1 cellular context compared by ENCODE assay signal in the genomic region with DNA sequence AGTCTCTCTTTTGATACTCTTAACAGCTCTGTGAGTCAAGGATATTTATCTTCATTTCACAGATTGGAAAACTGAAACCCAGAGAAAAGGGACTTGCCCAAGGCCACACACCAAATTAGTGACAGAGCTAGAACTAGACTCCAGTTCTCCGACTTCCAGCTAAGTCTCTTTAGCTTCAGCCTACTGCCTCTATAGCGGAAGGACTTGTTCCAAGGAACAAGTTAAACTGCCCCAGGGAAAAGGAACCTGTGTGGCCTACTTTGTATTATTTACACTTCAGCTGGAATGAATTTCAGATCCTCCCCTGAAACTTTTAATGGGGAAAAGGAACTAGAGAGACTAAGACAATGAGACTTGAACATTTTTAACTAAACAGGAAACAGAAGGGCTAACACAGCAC.
TF ChIP-seq lines count a peak whose summit lies in the region.

No MANE protein-coding gene starts in this region.

TF ChIP-seq in HepG2, 621 proteins besides CTCF, POLR2A, EP300 and RAD21:
- TF ChIP-seq PLRG1 (conservative IDR thresholded peaks at IDR 0.05) (no peak), ZNF7 (CRISPR knock-in tag; IDR thresholded peaks at IDR 0.05) (no peak), AHR (CRISPR knock-in tag; IDR thresholded peaks at IDR 0.05) (no peak), GATAD1 (CRISPR knock-in tag; IDR thresholded peaks at IDR 0.05) (no peak), ETV6 (CRISPR knock-in tag; conservative IDR thresholded peaks at IDR 0.05) (no peak), ATF7-NPFF (CRISPR knock-in tag; IDR thresholded peaks at IDR 0.05; ENCODE audit: low read depth) (no peak), ZNF207 (IDR thresholded peaks at IDR 0.05; ENCODE audit: borderline replicate concordance) (no peak), MLLT10 (CRISPR knock-in tag; IDR thresholded peaks at IDR 0.05) (no peak), ZFYVE20 (CRISPR knock-in tag; IDR thresholded peaks at IDR 0.05; ENCODE audit: borderline replicate concordance, low read depth) (no peak), ERF (CRISPR knock-in tag; IDR thresholded peaks at IDR 0.05) (no peak), ZBTB38 (CRISPR knock-in tag; IDR thresholded peaks at IDR 0.05) (no peak)
- TF ChIP-seq, protein P1, sequence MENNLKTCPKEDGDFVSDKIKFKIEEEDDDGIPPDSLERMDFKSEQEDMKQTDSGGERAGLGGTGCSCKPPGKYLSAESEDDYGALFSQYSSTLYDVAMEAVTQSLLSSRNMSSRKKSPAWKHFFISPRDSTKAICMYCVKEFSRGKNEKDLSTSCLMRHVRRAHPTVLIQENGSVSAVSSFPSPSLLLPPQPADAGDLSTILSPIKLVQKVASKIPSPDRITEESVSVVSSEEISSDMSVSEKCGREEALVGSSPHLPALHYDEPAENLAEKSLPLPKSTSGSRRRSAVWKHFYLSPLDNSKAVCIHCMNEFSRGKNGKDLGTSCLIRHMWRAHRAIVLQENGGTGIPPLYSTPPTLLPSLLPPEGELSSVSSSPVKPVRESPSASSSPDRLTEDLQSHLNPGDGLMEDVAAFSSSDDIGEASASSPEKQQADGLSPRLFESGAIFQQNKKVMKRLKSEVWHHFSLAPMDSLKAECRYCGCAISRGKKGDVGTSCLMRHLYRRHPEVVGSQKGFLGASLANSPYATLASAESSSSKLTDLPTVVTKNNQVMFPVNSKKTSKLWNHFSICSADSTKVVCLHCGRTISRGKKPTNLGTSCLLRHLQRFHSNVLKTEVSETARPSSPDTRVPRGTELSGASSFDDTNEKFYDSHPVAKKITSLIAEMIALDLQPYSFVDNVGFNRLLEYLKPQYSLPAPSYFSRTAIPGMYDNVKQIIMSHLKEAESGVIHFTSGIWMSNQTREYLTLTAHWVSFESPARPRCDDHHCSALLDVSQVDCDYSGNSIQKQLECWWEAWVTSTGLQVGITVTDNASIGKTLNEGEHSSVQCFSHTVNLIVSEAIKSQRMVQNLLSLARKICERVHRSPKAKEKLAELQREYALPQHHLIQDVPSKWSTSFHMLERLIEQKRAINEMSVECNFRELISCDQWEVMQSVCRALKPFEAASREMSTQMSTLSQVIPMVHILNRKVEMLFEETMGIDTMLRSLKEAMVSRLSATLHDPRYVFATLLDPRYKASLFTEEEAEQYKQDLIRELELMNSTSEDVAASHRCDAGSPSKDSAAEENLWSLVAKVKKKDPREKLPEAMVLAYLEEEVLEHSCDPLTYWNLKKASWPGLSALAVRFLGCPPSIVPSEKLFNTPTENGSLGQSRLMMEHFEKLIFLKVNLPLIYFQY (CRISPR knock-in tag; IDR thresholded peaks at IDR 0.05; ENCODE audit: borderline replicate concordance), result no peak
- TF ChIP-seq, protein P2, sequence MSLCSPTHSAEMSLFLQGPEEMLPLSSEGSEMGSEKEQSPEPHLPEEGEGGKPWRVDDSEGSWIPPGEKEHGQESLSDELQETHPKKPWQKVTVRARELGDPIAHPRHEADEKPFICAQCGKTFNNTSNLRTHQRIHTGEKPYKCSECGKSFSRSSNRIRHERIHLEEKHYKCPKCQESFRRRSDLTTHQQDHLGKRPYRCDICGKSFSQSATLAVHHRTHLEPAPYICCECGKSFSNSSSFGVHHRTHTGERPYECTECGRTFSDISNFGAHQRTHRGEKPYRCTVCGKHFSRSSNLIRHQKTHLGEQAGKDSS (CRISPR knock-in tag; IDR thresholded peaks at IDR 0.05; ENCODE audit: borderline replicate concordance, low read depth), result no peak
- TF ChIP-seq, protein P3, sequence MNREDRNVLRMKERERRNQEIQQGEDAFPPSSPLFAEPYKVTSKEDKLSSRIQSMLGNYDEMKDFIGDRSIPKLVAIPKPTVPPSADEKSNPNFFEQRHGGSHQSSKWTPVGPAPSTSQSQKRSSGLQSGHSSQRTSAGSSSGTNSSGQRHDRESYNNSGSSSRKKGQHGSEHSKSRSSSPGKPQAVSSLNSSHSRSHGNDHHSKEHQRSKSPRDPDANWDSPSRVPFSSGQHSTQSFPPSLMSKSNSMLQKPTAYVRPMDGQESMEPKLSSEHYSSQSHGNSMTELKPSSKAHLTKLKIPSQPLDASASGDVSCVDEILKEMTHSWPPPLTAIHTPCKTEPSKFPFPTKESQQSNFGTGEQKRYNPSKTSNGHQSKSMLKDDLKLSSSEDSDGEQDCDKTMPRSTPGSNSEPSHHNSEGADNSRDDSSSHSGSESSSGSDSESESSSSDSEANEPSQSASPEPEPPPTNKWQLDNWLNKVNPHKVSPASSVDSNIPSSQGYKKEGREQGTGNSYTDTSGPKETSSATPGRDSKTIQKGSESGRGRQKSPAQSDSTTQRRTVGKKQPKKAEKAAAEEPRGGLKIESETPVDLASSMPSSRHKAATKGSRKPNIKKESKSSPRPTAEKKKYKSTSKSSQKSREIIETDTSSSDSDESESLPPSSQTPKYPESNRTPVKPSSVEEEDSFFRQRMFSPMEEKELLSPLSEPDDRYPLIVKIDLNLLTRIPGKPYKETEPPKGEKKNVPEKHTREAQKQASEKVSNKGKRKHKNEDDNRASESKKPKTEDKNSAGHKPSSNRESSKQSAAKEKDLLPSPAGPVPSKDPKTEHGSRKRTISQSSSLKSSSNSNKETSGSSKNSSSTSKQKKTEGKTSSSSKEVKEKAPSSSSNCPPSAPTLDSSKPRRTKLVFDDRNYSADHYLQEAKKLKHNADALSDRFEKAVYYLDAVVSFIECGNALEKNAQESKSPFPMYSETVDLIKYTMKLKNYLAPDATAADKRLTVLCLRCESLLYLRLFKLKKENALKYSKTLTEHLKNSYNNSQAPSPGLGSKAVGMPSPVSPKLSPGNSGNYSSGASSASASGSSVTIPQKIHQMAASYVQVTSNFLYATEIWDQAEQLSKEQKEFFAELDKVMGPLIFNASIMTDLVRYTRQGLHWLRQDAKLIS (CRISPR knock-in tag; IDR thresholded peaks at IDR 0.05), result no peak
- TF ChIP-seq, protein P4, sequence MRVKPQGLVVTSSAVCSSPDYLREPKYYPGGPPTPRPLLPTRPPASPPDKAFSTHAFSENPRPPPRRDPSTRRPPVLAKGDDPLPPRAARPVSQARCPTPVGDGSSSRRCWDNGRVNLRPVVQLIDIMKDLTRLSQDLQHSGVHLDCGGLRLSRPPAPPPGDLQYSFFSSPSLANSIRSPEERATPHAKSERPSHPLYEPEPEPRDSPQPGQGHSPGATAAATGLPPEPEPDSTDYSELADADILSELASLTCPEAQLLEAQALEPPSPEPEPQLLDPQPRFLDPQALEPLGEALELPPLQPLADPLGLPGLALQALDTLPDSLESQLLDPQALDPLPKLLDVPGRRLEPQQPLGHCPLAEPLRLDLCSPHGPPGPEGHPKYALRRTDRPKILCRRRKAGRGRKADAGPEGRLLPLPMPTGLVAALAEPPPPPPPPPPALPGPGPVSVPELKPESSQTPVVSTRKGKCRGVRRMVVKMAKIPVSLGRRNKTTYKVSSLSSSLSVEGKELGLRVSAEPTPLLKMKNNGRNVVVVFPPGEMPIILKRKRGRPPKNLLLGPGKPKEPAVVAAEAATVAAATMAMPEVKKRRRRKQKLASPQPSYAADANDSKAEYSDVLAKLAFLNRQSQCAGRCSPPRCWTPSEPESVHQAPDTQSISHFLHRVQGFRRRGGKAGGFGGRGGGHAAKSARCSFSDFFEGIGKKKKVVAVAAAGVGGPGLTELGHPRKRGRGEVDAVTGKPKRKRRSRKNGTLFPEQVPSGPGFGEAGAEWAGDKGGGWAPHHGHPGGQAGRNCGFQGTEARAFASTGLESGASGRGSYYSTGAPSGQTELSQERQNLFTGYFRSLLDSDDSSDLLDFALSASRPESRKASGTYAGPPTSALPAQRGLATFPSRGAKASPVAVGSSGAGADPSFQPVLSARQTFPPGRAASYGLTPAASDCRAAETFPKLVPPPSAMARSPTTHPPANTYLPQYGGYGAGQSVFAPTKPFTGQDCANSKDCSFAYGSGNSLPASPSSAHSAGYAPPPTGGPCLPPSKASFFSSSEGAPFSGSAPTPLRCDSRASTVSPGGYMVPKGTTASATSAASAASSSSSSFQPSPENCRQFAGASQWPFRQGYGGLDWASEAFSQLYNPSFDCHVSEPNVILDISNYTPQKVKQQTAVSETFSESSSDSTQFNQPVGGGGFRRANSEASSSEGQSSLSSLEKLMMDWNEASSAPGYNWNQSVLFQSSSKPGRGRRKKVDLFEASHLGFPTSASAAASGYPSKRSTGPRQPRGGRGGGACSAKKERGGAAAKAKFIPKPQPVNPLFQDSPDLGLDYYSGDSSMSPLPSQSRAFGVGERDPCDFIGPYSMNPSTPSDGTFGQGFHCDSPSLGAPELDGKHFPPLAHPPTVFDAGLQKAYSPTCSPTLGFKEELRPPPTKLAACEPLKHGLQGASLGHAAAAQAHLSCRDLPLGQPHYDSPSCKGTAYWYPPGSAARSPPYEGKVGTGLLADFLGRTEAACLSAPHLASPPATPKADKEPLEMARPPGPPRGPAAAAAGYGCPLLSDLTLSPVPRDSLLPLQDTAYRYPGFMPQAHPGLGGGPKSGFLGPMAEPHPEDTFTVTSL (CRISPR knock-in tag; IDR thresholded peaks at IDR 0.05; ENCODE audit: borderline replicate concordance), result no peak
- TF ChIP-seq, protein P5, sequence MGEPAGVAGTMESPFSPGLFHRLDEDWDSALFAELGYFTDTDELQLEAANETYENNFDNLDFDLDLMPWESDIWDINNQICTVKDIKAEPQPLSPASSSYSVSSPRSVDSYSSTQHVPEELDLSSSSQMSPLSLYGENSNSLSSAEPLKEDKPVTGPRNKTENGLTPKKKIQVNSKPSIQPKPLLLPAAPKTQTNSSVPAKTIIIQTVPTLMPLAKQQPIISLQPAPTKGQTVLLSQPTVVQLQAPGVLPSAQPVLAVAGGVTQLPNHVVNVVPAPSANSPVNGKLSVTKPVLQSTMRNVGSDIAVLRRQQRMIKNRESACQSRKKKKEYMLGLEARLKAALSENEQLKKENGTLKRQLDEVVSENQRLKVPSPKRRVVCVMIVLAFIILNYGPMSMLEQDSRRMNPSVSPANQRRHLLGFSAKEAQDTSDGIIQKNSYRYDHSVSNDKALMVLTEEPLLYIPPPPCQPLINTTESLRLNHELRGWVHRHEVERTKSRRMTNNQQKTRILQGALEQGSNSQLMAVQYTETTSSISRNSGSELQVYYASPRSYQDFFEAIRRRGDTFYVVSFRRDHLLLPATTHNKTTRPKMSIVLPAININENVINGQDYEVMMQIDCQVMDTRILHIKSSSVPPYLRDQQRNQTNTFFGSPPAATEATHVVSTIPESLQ (CRISPR knock-in tag; conservative IDR thresholded peaks at IDR 0.05), result no peak
- TF ChIP-seq, protein P6, sequence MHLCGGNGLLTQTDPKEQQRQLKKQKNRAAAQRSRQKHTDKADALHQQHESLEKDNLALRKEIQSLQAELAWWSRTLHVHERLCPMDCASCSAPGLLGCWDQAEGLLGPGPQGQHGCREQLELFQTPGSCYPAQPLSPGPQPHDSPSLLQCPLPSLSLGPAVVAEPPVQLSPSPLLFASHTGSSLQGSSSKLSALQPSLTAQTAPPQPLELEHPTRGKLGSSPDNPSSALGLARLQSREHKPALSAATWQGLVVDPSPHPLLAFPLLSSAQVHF (CRISPR knock-in tag; IDR thresholded peaks at IDR 0.05), result no peak
- TF ChIP-seq, protein P7, sequence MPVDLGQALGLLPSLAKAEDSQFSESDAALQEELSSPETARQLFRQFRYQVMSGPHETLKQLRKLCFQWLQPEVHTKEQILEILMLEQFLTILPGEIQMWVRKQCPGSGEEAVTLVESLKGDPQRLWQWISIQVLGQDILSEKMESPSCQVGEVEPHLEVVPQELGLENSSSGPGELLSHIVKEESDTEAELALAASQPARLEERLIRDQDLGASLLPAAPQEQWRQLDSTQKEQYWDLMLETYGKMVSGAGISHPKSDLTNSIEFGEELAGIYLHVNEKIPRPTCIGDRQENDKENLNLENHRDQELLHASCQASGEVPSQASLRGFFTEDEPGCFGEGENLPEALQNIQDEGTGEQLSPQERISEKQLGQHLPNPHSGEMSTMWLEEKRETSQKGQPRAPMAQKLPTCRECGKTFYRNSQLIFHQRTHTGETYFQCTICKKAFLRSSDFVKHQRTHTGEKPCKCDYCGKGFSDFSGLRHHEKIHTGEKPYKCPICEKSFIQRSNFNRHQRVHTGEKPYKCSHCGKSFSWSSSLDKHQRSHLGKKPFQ (CRISPR knock-in tag; IDR thresholded peaks at IDR 0.05; ENCODE audit: insufficient replicate concordance), result no peak
- TF ChIP-seq, protein P8, sequence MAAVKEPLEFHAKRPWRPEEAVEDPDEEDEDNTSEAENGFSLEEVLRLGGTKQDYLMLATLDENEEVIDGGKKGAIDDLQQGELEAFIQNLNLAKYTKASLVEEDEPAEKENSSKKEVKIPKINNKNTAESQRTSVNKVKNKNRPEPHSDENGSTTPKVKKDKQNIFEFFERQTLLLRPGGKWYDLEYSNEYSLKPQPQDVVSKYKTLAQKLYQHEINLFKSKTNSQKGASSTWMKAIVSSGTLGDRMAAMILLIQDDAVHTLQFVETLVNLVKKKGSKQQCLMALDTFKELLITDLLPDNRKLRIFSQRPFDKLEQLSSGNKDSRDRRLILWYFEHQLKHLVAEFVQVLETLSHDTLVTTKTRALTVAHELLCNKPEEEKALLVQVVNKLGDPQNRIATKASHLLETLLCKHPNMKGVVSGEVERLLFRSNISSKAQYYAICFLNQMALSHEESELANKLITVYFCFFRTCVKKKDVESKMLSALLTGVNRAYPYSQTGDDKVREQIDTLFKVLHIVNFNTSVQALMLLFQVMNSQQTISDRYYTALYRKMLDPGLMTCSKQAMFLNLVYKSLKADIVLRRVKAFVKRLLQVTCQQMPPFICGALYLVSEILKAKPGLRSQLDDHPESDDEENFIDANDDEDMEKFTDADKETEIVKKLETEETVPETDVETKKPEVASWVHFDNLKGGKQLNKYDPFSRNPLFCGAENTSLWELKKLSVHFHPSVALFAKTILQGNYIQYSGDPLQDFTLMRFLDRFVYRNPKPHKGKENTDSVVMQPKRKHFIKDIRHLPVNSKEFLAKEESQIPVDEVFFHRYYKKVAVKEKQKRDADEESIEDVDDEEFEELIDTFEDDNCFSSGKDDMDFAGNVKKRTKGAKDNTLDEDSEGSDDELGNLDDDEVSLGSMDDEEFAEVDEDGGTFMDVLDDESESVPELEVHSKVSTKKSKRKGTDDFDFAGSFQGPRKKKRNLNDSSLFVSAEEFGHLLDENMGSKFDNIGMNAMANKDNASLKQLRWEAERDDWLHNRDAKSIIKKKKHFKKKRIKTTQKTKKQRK (IDR thresholded peaks at IDR 0.05; ENCODE audit: low read length), result no peak
